ENCODE assay signal across 8 cellular contexts in genomic region chr9:126326228-126327015, GRCh38. TPM values are rescaled to one million over a fixed set of nuclear protein-coding genes. Genes with fewer than 3 reads are reported as not detected.
DNase-seq lines count a peak whose midpoint lies in the region; ATAC-seq and TF ChIP-seq lines count a peak whose summit lies in the region.

Gene MVB12B (plus strand): TSS chr9:126326829. CDS start chr9:126326930, 101 bp downstream.

- ATAC-seq in stimulated activated naive CD8-positive, alpha-beta T cell treated with anti-CD3 and anti-CD28 coated beads, Interleukin-15, amount 100 ng/mL, for 72 hours, result peak; percentile 61
- no peak for ATAC-seq in HG02973 (IDR thresholded peaks at IDR 0.05; ENCODE audit: unreplicated experiment)
- ATAC-seq in HG03175 (IDR thresholded peaks at IDR 0.05; ENCODE audit: unreplicated experiment), result no peak

- BruUV-seq in Calu3 (replicated peaks; lab: Mats Ljungman, UMichigan), result no TSS peak

- H3K4me1 ChIP-seq in muscle layer of colon (ENCODE audit: insufficient read depth, low read length), result peaks cover 19% of the 10 kb centered on the region

- intact Hi-C loops in Calu3 (cut with micrococcal nuclease; ENCODE audit: unreplicated experiment), result no loop called here

- peak within 1 kb of the TSS; percentile 55 for H3K9ac ChIP-seq in muscle layer of colon (ENCODE audit: low read length)

- H3K4me3 ChIP-seq in epithelial cell of proximal tubule (ENCODE audit: low read depth, low read length) (peak within 1 kb of the TSS; percentile 50), muscle layer of colon (ENCODE audit: low read depth in 1 of 2, low read length in 2 of 2) (peak within 1 kb of the TSS; percentile 71 to 77)

- peaks cover 14% of the 10 kb centered on the region for H3K36me3 Mint-ChIP-seq in Calu3 (ENCODE audit: insufficient read depth, unreplicated experiment)

- peak within 1 kb of the TSS; percentile 62 for H3K4me3 Mint-ChIP-seq in Calu3 (ENCODE audit: low read depth, unreplicated experiment)
- H3K4me3 Mint-ChIP-seq in stimulated activated naive CD8-positive, alpha-beta T cell treated with anti-CD3 and anti-CD28 coated beads, Interleukin-15, amount 100 ng/mL, for 72 hours, result peak within 1 kb of the TSS; percentile 91 to 95

- H3K27me3 ChIP-seq in muscle layer of colon (ENCODE audit: control insufficient read depth in 1 of 2, insufficient read depth in 2 of 2, low read length in 2 of 2), result no peaks in the 10 kb centered on the region

- no peak within 1 kb of the TSS for H3K27ac Mint-ChIP-seq in Calu3 (ENCODE audit: unreplicated experiment)
- peak within 1 kb of the TSS; percentile 94 to 98 for H3K27ac Mint-ChIP-seq in stimulated activated naive CD8-positive, alpha-beta T cell treated with anti-CD3 and anti-CD28 coated beads, Interleukin-15, amount 100 ng/mL, for 72 hours

- H3K9me3 Mint-ChIP-seq in Calu3 (ENCODE audit: low read depth, unreplicated experiment), result no peaks in the 10 kb centered on the region
- peaks cover 9 to 11% of the 10 kb centered on the region in 2 donors for H3K9me3 Mint-ChIP-seq in stimulated activated naive CD8-positive, alpha-beta T cell treated with anti-CD3 and anti-CD28 coated beads, Interleukin-15, amount 100 ng/mL, for 72 hours

- no peaks in the 10 kb centered on the region for H3K27me3 Mint-ChIP-seq in Calu3 (ENCODE audit: unreplicated experiment)
- no peaks in the 10 kb centered on the region for H3K27me3 Mint-ChIP-seq in stimulated activated naive CD8-positive, alpha-beta T cell treated with anti-CD3 and anti-CD28 coated beads, Interleukin-15, amount 100 ng/mL, for 72 hours

- H3K27ac ChIP-seq in muscle layer of colon (ENCODE audit: low read depth, low read length), result peak within 1 kb of the TSS; percentile 70

- DNase-seq in Calu3, result peak; percentile 44
- DNase-seq in M059J (ENCODE audit: low read depth), result peak; percentile 28
- DNase-seq in activated T-cell treated with anti-CD3 and anti-CD28 coated beads for 4 hours, result peak; percentile 28
- DNase-seq in epithelial cell of proximal tubule (ENCODE audit: low read depth), result no peak
- DNase-seq in stimulated activated naive CD8-positive, alpha-beta T cell treated with anti-CD3 and anti-CD28 coated beads, Interleukin-15, amount 100 ng/mL, for 72 hours, result peak; percentile 44 to 48

- no peaks in the 10 kb centered on the region for H3K4me1 Mint-ChIP-seq in Calu3 (ENCODE audit: low read depth, unreplicated experiment)
- H3K4me1 Mint-ChIP-seq in stimulated activated naive CD8-positive, alpha-beta T cell treated with anti-CD3 and anti-CD28 coated beads, Interleukin-15, amount 100 ng/mL, for 72 hours, result peaks cover 50% of the 10 kb centered on the region

- no peaks in the 10 kb centered on the region for H3K36me3 ChIP-seq in muscle layer of colon (ENCODE audit: insufficient read depth, low read length)

- TF ChIP-seq CTCF in Calu3 (IDR thresholded peaks at IDR 0.05; ENCODE audit: unreplicated experiment) (no peak), epithelial cell of proximal tubule (conservative IDR thresholded peaks at IDR 0.05; ENCODE audit: low read depth, low read length) (no peak)

- CTCF ChIA-PET in Calu3 (lab: Charles Lee), result no interaction called here

- no peaks in the 10 kb centered on the region for H3K9me3 ChIP-seq in muscle layer of colon (ENCODE audit: low read length)

RNA-seq across cellular contexts. Expression of gene MVB12B, which starts in this region (rescaled TPM):
- 4.1 and 4.5 TPM in 2 replicates for total RNA-seq in Calu3 (2022)
- 1.5 and 3.2 TPM in 2 replicates for total RNA-seq in M059J (2014; rRNA removed; shearing (Covaris generic))
- 6.1 and 8.1 TPM in 2 replicates for total RNA-seq in epithelial cell of proximal tubule
